In genomic region chr11:69921429-69922014, GRCh38 we compare ENCODE assay signal across 1 cellular context.
TF ChIP-seq lines count a peak whose summit lies in the region.

No MANE protein-coding gene starts in this region.

TF ChIP-seq in HEK293, 187 proteins besides CTCF, POLR2A, EP300 and RAD21:
- TF ChIP-seq REST (tag by site-specific recombination; IDR thresholded peaks at IDR 0.05), result 0 out of 2 replicates have a peak, but pooled peaks have one; percentile 24
- no peak for TF ChIP-seq HOXD13 (CRISPR knock-in tag; IDR thresholded peaks at IDR 0.05; ENCODE audit: borderline replicate concordance)
- no peak for TF ChIP-seq ZNF600 (tag by site-specific recombination; IDR thresholded peaks at IDR 0.05)
- no peak for TF ChIP-seq ZNF510 (tag by site-specific recombination; IDR thresholded peaks at IDR 0.05; ENCODE audit: insufficient replicate concordance)
- TF ChIP-seq ZNF791 (tag by site-specific recombination; IDR thresholded peaks at IDR 0.05), result no peak
- TF ChIP-seq KLF1 (tag by site-specific recombination; IDR thresholded peaks at IDR 0.05), result no peak
- TF ChIP-seq YY2 (tag by site-specific recombination; IDR thresholded peaks at IDR 0.05), result no peak
